In the genomic region with DNA sequence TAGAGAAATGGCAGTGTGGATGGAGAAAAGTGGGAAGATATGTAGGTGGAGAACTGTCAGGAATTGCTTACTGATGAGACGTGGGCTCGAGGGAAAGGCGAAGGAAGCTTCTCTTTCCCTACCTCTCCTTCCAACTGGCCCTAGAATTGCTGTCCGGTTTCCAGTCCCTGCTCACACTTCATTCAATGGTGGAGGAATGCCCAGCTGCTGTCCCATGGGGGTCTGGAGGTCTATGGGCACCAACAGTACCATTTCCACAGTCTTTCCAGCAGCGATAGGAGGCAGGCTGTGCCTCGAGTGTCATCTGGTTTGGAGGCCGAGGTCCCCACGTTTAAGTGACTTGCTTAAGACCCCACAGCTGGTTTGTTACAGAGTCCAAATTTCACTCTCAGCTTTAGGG, we compare ENCODE assay signal across 9 cellular contexts. TPM values are rescaled to one million over a fixed set of nuclear protein-coding genes. Genes with fewer than 3 reads are reported as not detected.
DNase-seq lines count a peak whose midpoint lies in the region; ATAC-seq and TF ChIP-seq lines count a peak whose summit lies in the region.
"Had no signal": no experiment of that assay in that cellular context is flagged by ENCODE, and none has a peak within 500 bp of the region (broad histone marks: within the 10 kb centered on the region; RNA-seq: fewer than 3 reads in every experiment).

No MANE protein-coding gene starts in this region.

- no peak for TF ChIP-seq CTCF in A673 (conservative IDR thresholded peaks at IDR 0.05; ENCODE audit: low read depth, low read length)

- H3K27me3 ChIP-seq in A673 (replicated peaks; ENCODE audit: insufficient read depth, low read depth, low read length, poor library complexity) (no peaks in the 10 kb centered on the region), mucosa of rectum (ENCODE audit: control insufficient read depth in 2 of 2, insufficient read depth in 2 of 2, low read length in 2 of 2) (no peaks in the 10 kb centered on the region)
- H3K27me3 ChIP-seq: pancreas had no signal

- DNase-seq in A673 (ENCODE audit: low spot score) (no peak), HuH-7.5 (ENCODE audit: low spot score) (no peak)
- DNase-seq in central memory CD8-positive, alpha-beta T cell (ENCODE audit: low spot score in 2 of 2) = no peak
- no peak for DNase-seq in stimulated activated CD4-positive, alpha-beta T cell treated with anti-CD3 and anti-CD28 coated beads, Interleukin-12 subunit alpha, Interleukin-12 subunit beta, amount 100 ng/mL, for 4 hours
- DNase-seq in effector CD4-positive, alpha-beta T cell = no peak

- intact Hi-C loops in A673 (cut with micrococcal nuclease; ENCODE audit: unreplicated experiment) = no loop called here

- no peaks in the 10 kb centered on the region for H3K36me3 Mint-ChIP-seq in IgD-negative memory B cell
- peaks cover 7% of the 10 kb centered on the region for H3K36me3 Mint-ChIP-seq in central memory CD8-positive, alpha-beta T cell (ENCODE audit: insufficient read depth)

- H3K4me3 Mint-ChIP-seq in IgD-negative memory B cell = peak overlapping the region; percentile 94 to 99 (median 98)
- peak overlapping the region; percentile 88 for H3K4me3 Mint-ChIP-seq in central memory CD8-positive, alpha-beta T cell

- BruUV-seq in A673 (replicated peaks; lab: Mats Ljungman, UMichigan) = TSS peak; percentile 81

- H3K36me3 ChIP-seq in A673 (ENCODE audit: insufficient read depth, low read length, poor library complexity, severe bottlenecking) (no peaks in the 10 kb centered on the region), mucosa of rectum (ENCODE audit: control insufficient read depth in 2 of 2, insufficient read depth in 2 of 2, low read length in 2 of 2) (no peaks in the 10 kb centered on the region)
- H3K36me3 ChIP-seq: pancreas had no signal

- CTCF ChIA-PET in A673 (lab: Charles Lee) = no interaction called here

- no peak overlapping the region for H3K9ac ChIP-seq in mucosa of rectum (ENCODE audit: low read depth in 1 of 2, low read length in 2 of 2)

- H3K27me3 Mint-ChIP-seq in IgD-negative memory B cell = no peaks in the 10 kb centered on the region
- H3K27me3 Mint-ChIP-seq in central memory CD8-positive, alpha-beta T cell = peaks cover 15% of the 10 kb centered on the region

- no peak for ATAC-seq in central memory CD8-positive, alpha-beta T cell (replicated peaks; ENCODE audit: extremely low read depth, poor library complexity, severe bottlenecking)
- no peak for ATAC-seq in HG03108 (IDR thresholded peaks at IDR 0.05; ENCODE audit: unreplicated experiment)

- H3K4me3 ChIP-seq in A673 (ENCODE audit: low read depth, low read length, poor library complexity, severe bottlenecking) (peak overlapping the region; percentile 36), mucosa of rectum (ENCODE audit: low read length in 2 of 2) (peak overlapping the region; percentile 22 to 71)

- H3K27ac Mint-ChIP-seq in IgD-negative memory B cell = peak overlapping the region; percentile 46 to 98 (median 95)
- H3K27ac Mint-ChIP-seq in central memory CD8-positive, alpha-beta T cell (ENCODE audit: low read depth) = peak overlapping the region; percentile 94

- H3K9me3 ChIP-seq in A673 (ENCODE audit: low read depth, low read length, poor library complexity, severe bottlenecking) = no peaks in the 10 kb centered on the region
- H3K9me3 ChIP-seq in mucosa of rectum (ENCODE audit: control insufficient read depth in 2 of 2, low read length in 2 of 2) = no peaks in the 10 kb centered on the region
- H3K9me3 ChIP-seq: pancreas had no signal

- peaks cover 32 to 45% (median 37%) of the 10 kb centered on the region in 3 donors for H3K4me1 Mint-ChIP-seq in IgD-negative memory B cell
- H3K4me1 Mint-ChIP-seq in central memory CD8-positive, alpha-beta T cell = peaks cover 30% of the 10 kb centered on the region

- H3K27ac ChIP-seq in A673 (ENCODE audit: low read depth, low read length, poor library complexity, severe bottlenecking) = no peak overlapping the region
- H3K27ac ChIP-seq in mucosa of rectum (ENCODE audit: low read depth in 2 of 2, low read length in 2 of 2) = peak overlapping the region; percentile 37 to 49

- peaks cover 0 to 13% (median 5%) of the 10 kb centered on the region in 3 donors for H3K9me3 Mint-ChIP-seq in IgD-negative memory B cell
- no peaks in the 10 kb centered on the region for H3K9me3 Mint-ChIP-seq in central memory CD8-positive, alpha-beta T cell

- H3K4me1 ChIP-seq in A673 (ENCODE audit: insufficient read depth, low read length, poor library complexity, severe bottlenecking) (peaks cover 3% of the 10 kb centered on the region), mucosa of rectum (ENCODE audit: control insufficient read depth in 2 of 2, insufficient read depth in 2 of 2, low read length in 2 of 2) (peaks cover 8 to 9% of the 10 kb centered on the region in 2 donors)

- POLR2A ChIA-PET in A673 (lab: Charles Lee; ENCODE audit: low non-redundant PET) = interaction anchor here (0.5 to 0.6 kb wide), 2 partner anchors 24 to 32 kb away, joined by 4 to 8 read pairs; no protein-coding TSS in a partner anchor

RNA-seq across cellular contexts. Expression of gene CD1D, which starts 31.5 kb away (rescaled TPM):
- total RNA-seq in A673 (2021) = 0.79 and 1.3 TPM in 2 replicates
- 20.5 TPM for polyA plus RNA-seq in IgD-negative memory B cell
